In genomic region chr1:230568008-230568407, GRCh38 we compare ENCODE assay signal across 11 cellular contexts.
DNase-seq lines count a peak whose midpoint lies in the region; ATAC-seq lines count a peak whose summit lies in the region.
"Had no signal": no experiment of that assay in that cellular context is flagged by ENCODE, and none has a peak within 500 bp of the region (broad histone marks: within the 10 kb centered on the region; RNA-seq: fewer than 3 reads in every experiment).

No MANE protein-coding gene starts in this region.

- H3K27ac ChIP-seq in neuronal stem cell (replicated peaks; ENCODE audit: low read length): no peak overlapping the region
- H3K27ac ChIP-seq: SJSA1 had no signal

- no peaks in the 10 kb centered on the region for H3K9me3 Mint-ChIP-seq in activated T-helper 1 cell treated with anti-CD3 and anti-CD28 coated beads, Interleukin-12 subunit alpha, Interleukin-12 subunit beta, Interleukin-2, Interleukin-4 antibody, amounts not matched to agents 30 ng/mL and 10 ng/mL and 1 ng/mL, durations not matched to agents 14 hours and 24 hours and 36 hours

- peak overlapping the region; percentile 57 for H3K27ac Mint-ChIP-seq in activated T-helper 1 cell treated with anti-CD3 and anti-CD28 coated beads, Interleukin-12 subunit alpha, Interleukin-12 subunit beta, Interleukin-2, Interleukin-4 antibody, amounts not matched to agents 30 ng/mL and 10 ng/mL and 1 ng/mL, durations not matched to agents 14 hours and 24 hours and 36 hours

- ATAC-seq in HG02938 (IDR thresholded peaks at IDR 0.05; ENCODE audit: unreplicated experiment) (peak; percentile 56), HG03039 (IDR thresholded peaks at IDR 0.05; ENCODE audit: unreplicated experiment) (no peak)

- H3K27me3 Mint-ChIP-seq in activated T-helper 1 cell treated with anti-CD3 and anti-CD28 coated beads, Interleukin-12 subunit alpha, Interleukin-12 subunit beta, Interleukin-2, Interleukin-4 antibody, amounts not matched to agents 30 ng/mL and 10 ng/mL and 1 ng/mL, durations not matched to agents 14 hours and 24 hours and 36 hours (ENCODE audit: insufficient read depth): peaks cover 21% of the 10 kb centered on the region

- peak overlapping the region; percentile 63 for H2BK12ac ChIP-seq in neuronal stem cell (ENCODE audit: low read length)

- no peak overlapping the region for H3K9ac ChIP-seq in neuronal stem cell (ENCODE audit: low read depth, low read length, poor library complexity)

- no peaks in the 10 kb centered on the region for H3K36me3 ChIP-seq in neuronal stem cell (replicated peaks in 1 of 2; ENCODE audit: control insufficient read depth in 2 of 2, insufficient read depth in 2 of 2, low read length in 2 of 2)
- H3K36me3 ChIP-seq: SJSA1 had no signal

- no peak overlapping the region for H3K23ac ChIP-seq in neuronal stem cell (ENCODE audit: low read depth, low read length, poor library complexity)

- DNase-seq in EL (peak; percentile 42), neuronal stem cell (ENCODE audit: low spot score) (no peak), activated gamma-delta T cell (lab: John Stamatoyannopoulos, UW) (no peak), NCI-H1105 treated with DMSO at 0.1 percent for 48 hours (lab: John Stamatoyannopoulos, UW) (no peak)
- no peak for DNase-seq in activated T-helper 1 cell treated with anti-CD3 and anti-CD28 coated beads, Interleukin-12 subunit alpha, Interleukin-12 subunit beta, Interleukin-2, Interleukin-4 antibody, amounts not matched to agents 30 ng/mL and 10 ng/mL and 1 ng/mL, durations not matched to agents 14 hours and 24 hours and 36 hours (ENCODE audit: low spot score)
- no peak for DNase-seq in activated effector memory CD4-positive, alpha-beta T cell treated with anti-CD3 and anti-CD28 coated beads, Interleukin-2, amount 50 U/mL, for 16 hours
- DNase-seq: dermis blood vessel endothelial cell, retina had no signal

- no peak overlapping the region for H2BK120ac ChIP-seq in neuronal stem cell (ENCODE audit: low read depth, low read length)

- no peak overlapping the region for H3K4me2 ChIP-seq in neuronal stem cell (ENCODE audit: insufficient read depth, low read length, poor library complexity, severe bottlenecking)

- H3K4me1 Mint-ChIP-seq in activated T-helper 1 cell treated with anti-CD3 and anti-CD28 coated beads, Interleukin-12 subunit alpha, Interleukin-12 subunit beta, Interleukin-2, Interleukin-4 antibody, amounts not matched to agents 30 ng/mL and 10 ng/mL and 1 ng/mL, durations not matched to agents 14 hours and 24 hours and 36 hours (ENCODE audit: low read depth): no peaks in the 10 kb centered on the region

- no peak overlapping the region for H2BK5ac ChIP-seq in neuronal stem cell (ENCODE audit: low read length)

- no peaks in the 10 kb centered on the region for H3K27me3 ChIP-seq in neuronal stem cell (ENCODE audit: control insufficient read depth in 3 of 3, insufficient read depth in 3 of 3, low read depth in 1 of 3, low read length in 3 of 3)
- H3K27me3 ChIP-seq: SJSA1 had no signal

- no peak overlapping the region for H2AFZ ChIP-seq in neuronal stem cell (ENCODE audit: low read length)

- H3K36me3 Mint-ChIP-seq in activated T-helper 1 cell treated with anti-CD3 and anti-CD28 coated beads, Interleukin-12 subunit alpha, Interleukin-12 subunit beta, Interleukin-2, Interleukin-4 antibody, amounts not matched to agents 30 ng/mL and 10 ng/mL and 1 ng/mL, durations not matched to agents 14 hours and 24 hours and 36 hours (ENCODE audit: low read depth): no peaks in the 10 kb centered on the region

- peak overlapping the region; percentile 41 for H2BK15ac ChIP-seq in neuronal stem cell (ENCODE audit: low read length)

- H2AK5ac ChIP-seq in neuronal stem cell (ENCODE audit: low read depth, low read length): no peak overlapping the region

- peak overlapping the region; percentile 77 for H3K18ac ChIP-seq in neuronal stem cell (ENCODE audit: low read length)

- H3K4me1 ChIP-seq in neuronal stem cell (ENCODE audit: control insufficient read depth in 2 of 2, insufficient read depth in 1 of 2, low read depth in 1 of 2, low read length in 2 of 2): peaks cover 8 to 9% of the 10 kb centered on the region in 2 donors
- H3K4me1 ChIP-seq: SJSA1 had no signal

- intact Hi-C loops in activated T-helper 1 cell treated with anti-CD3 and anti-CD28 coated beads, Interleukin-12 subunit alpha, Interleukin-12 subunit beta, Interleukin-2, Interleukin-4 antibody, amounts not matched to agents 30 ng/mL and 10 ng/mL and 1 ng/mL, durations not matched to agents 14 hours and 24 hours and 36 hours (cut with micrococcal nuclease): no loop called here

- H3K4ac ChIP-seq in neuronal stem cell (ENCODE audit: low read length): no peak overlapping the region

- H4K8ac ChIP-seq in neuronal stem cell (ENCODE audit: low read depth, low read length): no peak overlapping the region

- no peak overlapping the region for H3K4me3 Mint-ChIP-seq in activated T-helper 1 cell treated with anti-CD3 and anti-CD28 coated beads, Interleukin-12 subunit alpha, Interleukin-12 subunit beta, Interleukin-2, Interleukin-4 antibody, amounts not matched to agents 30 ng/mL and 10 ng/mL and 1 ng/mL, durations not matched to agents 14 hours and 24 hours and 36 hours

- no peaks in the 10 kb centered on the region for H3K79me1 ChIP-seq in neuronal stem cell (ENCODE audit: low read depth, low read length)

- H3K4me3 ChIP-seq in neuronal stem cell (ENCODE audit: low read length in 2 of 2): no peak overlapping the region
- H3K4me3 ChIP-seq: SJSA1 had no signal

- H3K14ac ChIP-seq in neuronal stem cell (ENCODE audit: low read length): no peak overlapping the region

- no CpG with 5 or more reads among the region's 8 CpGs for WGBS in neuronal stem cell (ENCODE audit: extremely low coverage in 2 of 2, insufficient read length in 2 of 2, insufficient replicate concordance in 1 of 2), 2 donors

- H4K91ac ChIP-seq in neuronal stem cell (ENCODE audit: low read depth, low read length, poor library complexity): no peak overlapping the region

- no peaks in the 10 kb centered on the region for H3K9me3 ChIP-seq in neuronal stem cell (replicated peaks in 1 of 2; ENCODE audit: control insufficient read depth in 2 of 2, insufficient read depth in 1 of 2, low read depth in 1 of 2, low read length in 2 of 2)
- H3K9me3 ChIP-seq: SJSA1 had no signal
